ENCODE assay signal across 1 cellular context in genomic region chr10:27285093-27285492, GRCh38.
TF ChIP-seq lines count a peak whose summit lies in the region.

No MANE protein-coding gene starts in this region.

TF ChIP-seq in GM23338, 12 proteins besides CTCF, POLR2A, EP300 and RAD21 (continued from another document):
- TF ChIP-seq ZNF462 (CRISPR knock-in tag; IDR thresholded peaks at IDR 0.05) (no peak), ZNF331 (CRISPR knock-in tag; IDR thresholded peaks at IDR 0.05; ENCODE audit: low read depth) (no peak), STAT1 (IDR thresholded peaks at IDR 0.05; ENCODE audit: unreplicated experiment) (no peak), EZH2phosphoT487 (IDR thresholded peaks at IDR 0.05; ENCODE audit: unreplicated experiment) (no peak)
TF ChIP-seq in GM23338: peak in this region for 0.
